ENCODE assay signal across 12 cellular contexts in the genomic region with DNA sequence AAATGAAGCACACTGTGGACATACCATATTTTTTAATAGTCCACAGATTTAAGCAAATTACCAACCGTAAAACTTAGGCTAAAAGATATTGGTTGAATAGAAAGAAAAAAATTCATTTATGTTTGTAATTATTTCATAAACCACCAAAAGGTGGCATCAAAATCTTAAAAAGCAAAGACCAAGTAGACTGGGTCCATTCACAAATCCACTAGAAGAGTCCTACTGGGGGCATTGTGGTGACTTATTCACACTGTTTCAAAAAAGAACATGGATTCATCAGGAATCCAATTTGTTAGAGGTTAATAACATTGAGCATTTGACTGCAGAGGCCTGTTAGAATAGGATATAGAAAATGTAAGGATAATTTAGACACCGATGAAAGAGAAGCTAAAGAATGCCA.
DNase-seq lines count a peak whose midpoint lies in the region; ATAC-seq, FAIRE-seq and TF ChIP-seq lines count a peak whose summit lies in the region.
"Had no signal": no experiment of that assay in that cellular context is flagged by ENCODE, and none has a peak within 500 bp of the region (broad histone marks: within the 10 kb centered on the region; RNA-seq: fewer than 3 reads in every experiment).

No MANE protein-coding gene starts in this region.

- H3K79me2 ChIP-seq in HepG2 (ENCODE audit: insufficient read depth, low read length) (no peaks in the 10 kb centered on the region), mesendoderm (ENCODE audit: control insufficient read depth, insufficient read depth, low read length) (no peaks in the 10 kb centered on the region)

- TF ChIP-seq EP300 in HepG2 (IDR thresholded peaks at IDR 0.05; ENCODE audit: low read depth in 2 of 2, low read length in 2 of 2) (no peak), HepG2 (CRISPR knock-in tag; IDR thresholded peaks at IDR 0.05; ENCODE audit: borderline replicate concordance) (no peak)

- H4K5ac ChIP-seq in mesendoderm (ENCODE audit: low read length), result no peak overlapping the region

- H3K23ac ChIP-seq in mesendoderm (ENCODE audit: low read length), result no peak overlapping the region

- H2AFZ ChIP-seq in HepG2 (ENCODE audit: low read length), result no peak overlapping the region

- no peak overlapping the region for H4K8ac ChIP-seq in mesendoderm (ENCODE audit: low read depth, low read length)

- H3K4me3 ChIP-seq in astrocyte of the spinal cord (ENCODE audit: low read depth, low read length) (no peak overlapping the region), HepG2 (replicated peaks in 1 of 3; ENCODE audit: insufficient read depth in 1 of 3, low read depth in 2 of 3, low read length in 3 of 3) (no peak overlapping the region), mesendoderm (ENCODE audit: low read length) (no peak overlapping the region)

- 36% methylated on average over 2 of the region's 2 CpGs for WGBS in HepG2 (ENCODE audit: low lambda C conversion rate)
- no CpG with 5 or more reads among the region's 2 CpGs for WGBS in mesendoderm (ENCODE audit: extremely low coverage, insufficient coverage, low lambda C conversion rate)

- no peak overlapping the region for H2BK120ac ChIP-seq in mesendoderm (ENCODE audit: low read depth, low read length)

- H3K9ac ChIP-seq in HepG2 (ENCODE audit: insufficient read depth, low read depth, low read length), result no peak overlapping the region
- H3K9ac ChIP-seq in mesendoderm (ENCODE audit: low read length), result no peak overlapping the region

- no peak for TF ChIP-seq RAD21 in HepG2 (CRISPR knock-in tag; IDR thresholded peaks at IDR 0.05)

- H3K56ac ChIP-seq in mesendoderm (ENCODE audit: low read length), result no peak overlapping the region

- POLR2A ChIA-PET in HepG2 (lab: Yijun Ruan, JAX), result no interaction called here

- H3K4ac ChIP-seq in mesendoderm (ENCODE audit: low read depth, low read length), result no peak overlapping the region

- no peaks in the 10 kb centered on the region for H3K79me1 ChIP-seq in mesendoderm (ENCODE audit: low read length)

- H3K9me3 ChIP-seq in HepG2 (ENCODE audit: low read length), result no peaks in the 10 kb centered on the region

- H3K36me3 Mint-ChIP-seq in Calu3 (ENCODE audit: insufficient read depth, unreplicated experiment), result no peaks in the 10 kb centered on the region
- H3K36me3 Mint-ChIP-seq: naive B cell had no signal

- CTCF ChIA-PET in Calu3 (lab: Charles Lee) (interaction anchor here (0.7 to 1.7 kb wide), 4 partner anchors 9 to 196 kb away, joined by 3 to 8 read pairs (median 3); no protein-coding TSS in a partner anchor), HepG2 (lab: Yijun Ruan, JAX; ENCODE audit: low intra/inter-chr PET ratio, low total read pairs) (interaction anchor here (1.8 to 2.7 kb wide), 2 partner anchors 299 to 306 kb away, joined by 7 to 17 read pairs; no protein-coding TSS in a partner anchor)

- no peak overlapping the region for H2AK5ac ChIP-seq in mesendoderm (ENCODE audit: low read length)

- H3K4me2 ChIP-seq in HepG2 (ENCODE audit: low read depth, low read length), result no peak overlapping the region
- no peak overlapping the region for H3K4me2 ChIP-seq in mesendoderm (ENCODE audit: low read length)

- no peaks in the 10 kb centered on the region for H3K4me1 ChIP-seq in HepG2 (ENCODE audit: insufficient read depth, low read length)
- H3K4me1 ChIP-seq in mesendoderm (ENCODE audit: control insufficient read depth, low read depth, low read length), result no peaks in the 10 kb centered on the region

- H2BK15ac ChIP-seq in mesendoderm (replicated peaks; ENCODE audit: low read depth), result no peak overlapping the region

- H3K4me3 Mint-ChIP-seq in Calu3 (ENCODE audit: low read depth, unreplicated experiment), result no peak overlapping the region
- H3K4me3 Mint-ChIP-seq: naive B cell had no signal

- no peaks in the 10 kb centered on the region; a peak in 1 of 5 replicates for H3K27me3 ChIP-seq in HepG2 (ENCODE audit: control insufficient read depth in 1 of 2, insufficient read depth in 2 of 2, low read length in 2 of 2)
- H3K27me3 ChIP-seq in mesendoderm (ENCODE audit: insufficient read depth, low read length, poor library complexity), result no peaks in the 10 kb centered on the region

- in situ Hi-C loops in astrocyte of the spinal cord (cut with HindIII; ENCODE audit: low sequenced_read_pairs) (no loop called here), HepG2 (cut with HindIII; ENCODE audit: extremely low pct_ligation_motif_present, low pct_unique_long_range_greater_than_20kb) (loop anchor here (5.0 kb wide), 1 partner anchor 305 kb away; no protein-coding TSS in a partner anchor)

- intact Hi-C loops in Calu3 (cut with micrococcal nuclease; ENCODE audit: unreplicated experiment), result loop anchor here (1.0 to 2.0 kb wide), 3 partner anchors 195 to 307 kb away; a partner anchor contains a TSS
- intact Hi-C loops in HepG2 (cut with micrococcal nuclease; ENCODE audit: unreplicated experiment), result loop anchor here (1.0 to 2.0 kb wide), 3 partner anchors 110 to 307 kb away; no protein-coding TSS in a partner anchor

- no peaks in the 10 kb centered on the region for H3K27me3 Mint-ChIP-seq in Calu3 (ENCODE audit: unreplicated experiment)

- no peak overlapping the region for H3K18ac ChIP-seq in mesendoderm (ENCODE audit: low read length)

- no peaks in the 10 kb centered on the region for H3K9me3 Mint-ChIP-seq in Calu3 (ENCODE audit: low read depth, unreplicated experiment)
- H3K9me3 Mint-ChIP-seq: naive B cell had no signal

- TF ChIP-seq CTCF in Calu3 (IDR thresholded peaks at IDR 0.05; ENCODE audit: unreplicated experiment), result no peak
- TF ChIP-seq CTCF in astrocyte of the spinal cord (IDR thresholded peaks at IDR 0.05; ENCODE audit: low read depth, low read length), result peak; percentile 13
- TF ChIP-seq CTCF in HepG2 (CRISPR knock-in tag; IDR thresholded peaks at IDR 0.05), result peak; percentile 40

- no TSS peak for BruUV-seq in Calu3 (replicated peaks; lab: Mats Ljungman, UMichigan)
- no TSS peak for BruUV-seq in HepG2 (replicated peaks; lab: Mats Ljungman, UMichigan)

- peaks cover 16% of the 10 kb centered on the region for H3K4me1 Mint-ChIP-seq in Calu3 (ENCODE audit: low read depth, unreplicated experiment)
- H3K4me1 Mint-ChIP-seq: naive B cell had no signal

- DNase-seq in Calu3 (no peak), LHCN-M2 (ENCODE audit: low read depth) (peak; percentile 32), astrocyte of the spinal cord (ENCODE audit: low read depth, low spot score) (peak; percentile 40), HepG2 (ENCODE audit: low spot score) (peak; percentile 32), mesendoderm (no peak), iPS-NIHi7 (ENCODE audit: extremely low spot score) (no peak)
- DNase-seq in stimulated activated CD4-positive, alpha-beta T cell treated with anti-CD3 and anti-CD28 coated beads, Interleukin-4, amount 100 ng/mL, for 1 hour, result no peak
- no peak for DNase-seq in activated CD8-positive, alpha-beta memory T cell treated with anti-CD3 and anti-CD28 coated beads, Interleukin-2, amount 50 U/mL, for 48 hours
- DNase-seq: activated gamma-delta T cell treated with Interleukin-2 at 50 U/mL for 16 hours, naive B cell had no signal

- TF ChIP-seq POLR2A in HepG2 (IDR thresholded peaks at IDR 0.05; ENCODE audit: insufficient read depth in 1 of 2, low read depth in 2 of 2, low read length in 2 of 2), result no peak

- no peak overlapping the region for H3K27ac ChIP-seq in HepG2 (ENCODE audit: extremely low read length, insufficient read depth, low read length)
- H3K27ac ChIP-seq in mesendoderm (ENCODE audit: low read depth, low read length), result no peak overlapping the region
- H3K27ac ChIP-seq: epithelial cell of prostate had no signal

- FAIRE-seq in HepG2 (lab: Jason Lieb, UNC), result no peak
- FAIRE-seq: urothelium cell line had no signal

- H2BK5ac ChIP-seq in mesendoderm (ENCODE audit: low read length), result no peak overlapping the region

- no peak for ATAC-seq in HepG2

- H3K36me3 ChIP-seq in HepG2 (replicated peaks in 1 of 2; ENCODE audit: control insufficient read depth in 1 of 2, insufficient read depth in 2 of 2, low read length in 2 of 2) (no peaks in the 10 kb centered on the region), mesendoderm (ENCODE audit: control insufficient read depth, insufficient read depth, low read length) (no peaks in the 10 kb centered on the region)

- no peaks in the 10 kb centered on the region for H4K20me1 ChIP-seq in HepG2 (ENCODE audit: insufficient read depth, low read length)

- peak overlapping the region; percentile 54 for H3K27ac Mint-ChIP-seq in Calu3 (ENCODE audit: unreplicated experiment)
- H3K27ac Mint-ChIP-seq: naive B cell had no signal

TF ChIP-seq in HepG2, 621 proteins besides CTCF, POLR2A, EP300 and RAD21 (continues in another document):
- TF ChIP-seq TMF1 (CRISPR knock-in tag; IDR thresholded peaks at IDR 0.05; ENCODE audit: low read depth), result no peak
- TF ChIP-seq SMC3 (IDR thresholded peaks at IDR 0.05; ENCODE audit: low read length), result peak; percentile 40; the same call in 1 of the 2 replicates
- 0 out of 2 replicates have a peak, but pooled peaks have one; percentile 21 for TF ChIP-seq ZKSCAN1 (IDR thresholded peaks at IDR 0.05; ENCODE audit: low read length)
- peak; percentile 72 for TF ChIP-seq STAG1 (CRISPR knock-in tag; IDR thresholded peaks at IDR 0.05)

Comparison
In these comparisons a context has a peak if more than half of its experiments do, and no peak if none do; other contexts are left out.
1. DNase-seq: peak in LHCN-M2 (single experiment), astrocyte of the spinal cord (single experiment) and HepG2 (single experiment); none in Calu3 (single experiment), stimulated activated CD4-positive, alpha-beta T cell treated with anti-CD3 and anti-CD28 coated beads, Interleukin-4, amount 100 ng/mL, for 1 hour (single experiment), activated CD8-positive, alpha-beta memory T cell treated with anti-CD3 and anti-CD28 coated beads, Interleukin-2, amount 50 U/mL, for 48 hours (single experiment), mesendoderm (single experiment) and iPS-NIHi7 (single experiment).